ENCODE assay signal across 8 cellular contexts in the genomic region with DNA sequence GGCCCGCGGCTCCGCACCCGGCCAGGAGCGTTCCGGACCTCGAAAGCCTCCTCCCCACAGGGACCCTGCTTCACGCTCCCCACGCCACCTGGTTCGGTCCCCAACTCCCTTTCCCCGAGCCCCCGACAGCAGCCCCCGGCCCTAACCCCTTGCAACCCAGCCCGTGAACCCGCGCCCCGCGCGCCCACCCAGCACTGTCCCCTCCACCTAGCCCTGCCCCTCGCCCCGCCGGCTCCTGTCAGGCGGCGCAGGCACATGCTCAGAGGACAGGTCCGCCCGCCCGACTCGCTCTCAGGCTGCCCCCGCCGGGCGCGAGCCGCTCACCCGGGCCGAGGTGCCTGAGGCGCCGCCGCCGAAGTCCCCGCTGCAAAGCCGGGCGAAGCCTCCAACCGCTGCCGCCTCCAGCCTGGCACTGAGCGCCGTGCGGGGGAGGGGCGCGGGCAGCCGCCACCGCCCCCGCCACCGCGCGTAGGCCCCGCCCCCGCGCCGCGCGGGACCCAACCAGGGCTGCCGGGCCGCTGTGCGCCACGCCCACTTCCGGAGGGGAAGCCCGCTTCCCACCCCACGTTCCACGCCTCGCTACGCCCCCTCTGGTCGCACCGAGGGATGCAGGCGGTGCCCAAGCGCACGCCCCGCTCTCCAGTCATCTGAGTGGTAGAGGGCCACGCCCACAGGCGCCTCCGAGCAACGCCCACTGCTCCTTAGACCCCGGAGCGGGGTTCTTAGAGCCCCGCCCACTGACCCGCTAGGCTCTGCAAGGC. TPM values are rescaled to one million over a fixed set of nuclear protein-coding genes. Genes with fewer than 3 reads are reported as not detected.
DNase-seq lines count a peak whose midpoint lies in the region; ATAC-seq and TF ChIP-seq lines count a peak whose summit lies in the region.

A gene (minus strand): TSS at position 414 of the 761 bp plus-strand sequence. CDS start 30,200 bp downstream, outside the sequence.

- peaks cover 42% of the 10 kb centered on the region for H3K4me1 Mint-ChIP-seq in nephron progenitor cell
- H3K4me1 Mint-ChIP-seq in stimulated activated naive CD8-positive, alpha-beta T cell treated with anti-CD3 and anti-CD28 coated beads, Interleukin-15, amount 100 ng/mL, for 72 hours: peaks cover 41% of the 10 kb centered on the region

- peak within 1 kb of the TSS; percentile 94 for H3K27ac ChIP-seq in RWPE2 (ENCODE audit: poor library complexity, severe bottlenecking)

- ATAC-seq in RWPE2 (ENCODE audit: low read depth): peak; percentile 46
- ATAC-seq in stimulated activated naive CD8-positive, alpha-beta T cell treated with anti-CD3 and anti-CD28 coated beads, Interleukin-15, amount 100 ng/mL, for 72 hours: peak; percentile 87

- peaks cover 9% of the 10 kb centered on the region for H3K36me3 Mint-ChIP-seq in nephron progenitor cell (ENCODE audit: low read depth)

- no peaks in the 10 kb centered on the region for H3K9me3 Mint-ChIP-seq in nephron progenitor cell
- H3K9me3 Mint-ChIP-seq in stimulated activated naive CD8-positive, alpha-beta T cell treated with anti-CD3 and anti-CD28 coated beads, Interleukin-15, amount 100 ng/mL, for 72 hours: no peaks in the 10 kb centered on the region

- H3K4me3 ChIP-seq in RWPE2 (ENCODE audit: severe bottlenecking) (peak within 1 kb of the TSS; percentile 87), fibroblast of the aortic adventitia (ENCODE audit: low read depth, low read length) (peak within 1 kb of the TSS; percentile 96)

- TF ChIP-seq CTCF in LNCAP (IDR thresholded peaks at IDR 0.05) (peak; percentile 78), RWPE2 (IDR thresholded peaks at IDR 0.05; ENCODE audit: poor library complexity, severe bottlenecking) (peak; percentile 91), fibroblast of the aortic adventitia (IDR thresholded peaks at IDR 0.05; ENCODE audit: insufficient read depth, low read length) (peak; percentile 79), nephron progenitor cell (IDR thresholded peaks at IDR 0.05) (peak; percentile 58)

- peak within 1 kb of the TSS; percentile 95 for H3K4me3 Mint-ChIP-seq in nephron progenitor cell
- peak within 1 kb of the TSS; percentile 97 to 98 for H3K4me3 Mint-ChIP-seq in stimulated activated naive CD8-positive, alpha-beta T cell treated with anti-CD3 and anti-CD28 coated beads, Interleukin-15, amount 100 ng/mL, for 72 hours

- no peaks in the 10 kb centered on the region for H3K9me3 ChIP-seq in RWPE2 (ENCODE audit: severe bottlenecking)

- H3K27me3 ChIP-seq in RWPE2 (ENCODE audit: insufficient read depth, poor library complexity, severe bottlenecking): no peaks in the 10 kb centered on the region

- H3K36me3 ChIP-seq in RWPE2 (ENCODE audit: low read depth): peaks cover 21% of the 10 kb centered on the region

- peak; percentile 99 for DNase-seq in ELF-1 (ENCODE audit: low read depth, low spot score)
- DNase-seq in GOT3 (lab: John Stamatoyannopoulos, UW): peak; percentile 85
- peak; percentile 95 for DNase-seq in RWPE2 (ENCODE audit: low spot score)
- peak; percentile 90 for DNase-seq in activated effector memory CD4-positive, alpha-beta T cell treated with Interleukin-2 at 50 U/mL for 16 hours
- peak; percentile 95 for DNase-seq in fibroblast of the aortic adventitia (ENCODE audit: low read depth)
- peak; percentile 98 for DNase-seq in nephron progenitor cell
- DNase-seq in stimulated activated naive CD8-positive, alpha-beta T cell treated with anti-CD3 and anti-CD28 coated beads, Interleukin-15, amount 100 ng/mL, for 72 hours: peak; percentile 97 to 99

- H3K4me1 ChIP-seq in RWPE2 (ENCODE audit: insufficient read depth, poor library complexity, severe bottlenecking): peaks cover 43% of the 10 kb centered on the region

- H3K27ac Mint-ChIP-seq in nephron progenitor cell: peak within 1 kb of the TSS; percentile 100
- peak within 1 kb of the TSS; percentile 96 to 98 for H3K27ac Mint-ChIP-seq in stimulated activated naive CD8-positive, alpha-beta T cell treated with anti-CD3 and anti-CD28 coated beads, Interleukin-15, amount 100 ng/mL, for 72 hours

- H3K27me3 Mint-ChIP-seq in nephron progenitor cell (ENCODE audit: low read depth, poor library complexity): peaks cover 9% of the 10 kb centered on the region
- H3K27me3 Mint-ChIP-seq in stimulated activated naive CD8-positive, alpha-beta T cell treated with anti-CD3 and anti-CD28 coated beads, Interleukin-15, amount 100 ng/mL, for 72 hours: no peaks in the 10 kb centered on the region

RNA-seq across cellular contexts. Expression of the gene that starts here (rescaled TPM):
- 202 and 234 TPM in 2 replicates for total RNA-seq in fibroblast of the aortic adventitia (ENCODE audit: low replicate concordance)

Comparison
In these comparisons a context has a peak if more than half of its experiments do, and no peak if none do; other contexts are left out.
1. Peak in every context shown above with its lines: DNase-seq, ATAC-seq, H3K4me3 ChIP-seq and H3K27ac ChIP-seq.